Comparison of ENCODE assay signal across 8 cellular contexts in genomic region chr14:102524026-102524450, GRCh38. TPM values are rescaled to one million over a fixed set of nuclear protein-coding genes. Genes with fewer than 3 reads are reported as not detected.
A peak's percentile ranks its signal among the peaks of the same experiment; 100 is the strongest.
DNase-seq lines count a peak whose midpoint lies in the region; ATAC-seq and TF ChIP-seq lines count a peak whose summit lies in the region.

No MANE protein-coding gene starts in this region.

- peak; percentile 0 for ATAC-seq in stimulated activated memory B cell treated with anti-CD40 and anti-IgM and Interleukin-4, amounts not matched to agents 10 μg/mL and 1 μg/mL and 100 μg/mL, for 72 hours
- ATAC-seq in GM18517 (IDR thresholded peaks at IDR 0.05; ENCODE audit: unreplicated experiment) = no peak

- H3K27me3 Mint-ChIP-seq in stimulated activated memory B cell treated with anti-CD40 and anti-IgM and Interleukin-4, amounts not matched to agents 10 μg/mL and 1 μg/mL and 100 μg/mL, for 72 hours = no peaks in the 10 kb centered on the region

- H3K4me1 ChIP-seq in NT2/D1 (ENCODE audit: insufficient read depth, insufficient read length) = peaks cover 7% of the 10 kb centered on the region
- H3K4me1 ChIP-seq in esophagus muscularis mucosa = peaks cover 13 to 23% (median 20%) of the 10 kb centered on the region in 4 donors

- 52% methylated on average over 4 of the region's 11 CpGs for WGBS in esophagus muscularis mucosa

- no peak for TF ChIP-seq CTCF in esophagus muscularis mucosa (IDR thresholded peaks at IDR 0.05)

- peak overlapping the region; percentile 76 to 88 (median 85) for H3K27ac ChIP-seq in esophagus muscularis mucosa (replicated peaks in 1 of 4)

- H3K36me3 Mint-ChIP-seq in stimulated activated memory B cell treated with anti-CD40 and anti-IgM and Interleukin-4, amounts not matched to agents 10 μg/mL and 1 μg/mL and 100 μg/mL, for 72 hours = no peaks in the 10 kb centered on the region

- no peak for TF ChIP-seq POLR2A in esophagus muscularis mucosa (IDR thresholded peaks at IDR 0.05; ENCODE audit: low read depth)

- no peak for TF ChIP-seq EP300 in esophagus muscularis mucosa (IDR thresholded peaks at IDR 0.05)

- peaks cover 27% of the 10 kb centered on the region for H3K4me1 Mint-ChIP-seq in stimulated activated memory B cell treated with anti-CD40 and anti-IgM and Interleukin-4, amounts not matched to agents 10 μg/mL and 1 μg/mL and 100 μg/mL, for 72 hours

- H3K27me3 ChIP-seq in NT2/D1 (ENCODE audit: insufficient read depth, insufficient read length) (no peaks in the 10 kb centered on the region), esophagus muscularis mucosa (no peaks in the 10 kb centered on the region)

- H3K9me3 ChIP-seq in NT2/D1 (ENCODE audit: insufficient read depth, low read length) (no peaks in the 10 kb centered on the region), esophagus muscularis mucosa (no peaks in the 10 kb centered on the region)

- peak overlapping the region; percentile 68 for H3K4me3 Mint-ChIP-seq in stimulated activated memory B cell treated with anti-CD40 and anti-IgM and Interleukin-4, amounts not matched to agents 10 μg/mL and 1 μg/mL and 100 μg/mL, for 72 hours

- DNase-seq in NCI-H2227 (lab: John Stamatoyannopoulos, UW; ENCODE audit: unreplicated experiment) (peak; percentile 48), NCI-H2227 treated with DMSO at 0.1 percent for 48 hours (lab: John Stamatoyannopoulos, UW) (no peak), NT2/D1 (ENCODE audit: low read depth, low spot score) (no peak), esophagus muscularis mucosa (ENCODE audit: extremely low spot score) (no peak), head of caudate nucleus (no peak), NCI-H524 treated with DMSO at 0.1 percent for 48 hours (lab: John Stamatoyannopoulos, UW) (no peak)

- H3K4me3 ChIP-seq in NT2/D1 (ENCODE audit: insufficient read length, low read depth) = no peak overlapping the region
- peak overlapping the region; percentile 62 to 78 (median 71) for H3K4me3 ChIP-seq in esophagus muscularis mucosa

- intact Hi-C loops in esophagus muscularis mucosa (cut with DNase I) (loop anchor here (5.0 to 10.0 kb wide), 3 partner anchors 171 to 393 kb away; no protein-coding TSS in a partner anchor), head of caudate nucleus (cut with DNase I) (loop anchor here (2.0 kb wide), 1 partner anchor 69 kb away; the partner anchor contains the start of gene RCOR1)

- no peaks in the 10 kb centered on the region for H3K9me3 Mint-ChIP-seq in stimulated activated memory B cell treated with anti-CD40 and anti-IgM and Interleukin-4, amounts not matched to agents 10 μg/mL and 1 μg/mL and 100 μg/mL, for 72 hours

- H3K9ac ChIP-seq in NT2/D1 (ENCODE audit: insufficient read length, low read depth) = peak overlapping the region; percentile 42

- H3K36me3 ChIP-seq in NT2/D1 (ENCODE audit: insufficient read depth, insufficient read length, low read length) (no peaks in the 10 kb centered on the region), esophagus muscularis mucosa (no peaks in the 10 kb centered on the region)

- peak overlapping the region; percentile 87 for H3K27ac Mint-ChIP-seq in stimulated activated memory B cell treated with anti-CD40 and anti-IgM and Interleukin-4, amounts not matched to agents 10 μg/mL and 1 μg/mL and 100 μg/mL, for 72 hours

RNA-seq across cellular contexts. Expression of gene ANKRD9, which starts 14.5 kb away (rescaled TPM):
- 10 to 100 TPM; 33.2 to 74.0 (median 54.2) TPM for total RNA-seq in esophagus muscularis mucosa
